1 cellular context compared by ENCODE assay signal in the genomic region with DNA sequence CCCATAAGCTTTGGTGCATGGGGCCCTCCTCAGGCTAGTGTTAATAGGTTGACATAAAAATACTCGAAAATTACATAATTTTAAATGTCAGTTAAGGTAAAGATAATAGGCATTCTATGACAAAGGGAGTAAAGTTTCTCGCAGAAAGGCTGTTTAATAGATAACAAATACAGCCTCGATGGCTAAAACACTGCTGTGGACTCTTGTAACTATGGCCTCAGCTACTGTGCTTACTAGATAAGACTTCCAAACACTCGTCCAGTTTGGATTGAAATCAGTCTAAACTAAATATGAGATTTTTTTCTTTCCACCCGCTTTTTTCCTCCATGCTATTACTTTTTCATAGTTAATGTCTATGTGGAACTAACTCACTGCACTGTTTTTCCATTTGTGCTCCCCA.
TF ChIP-seq lines count a peak whose summit lies in the region.

No MANE protein-coding gene starts in this region.

TF ChIP-seq in GM23338, 12 proteins besides CTCF, POLR2A, EP300 and RAD21 (continued from another document):
- TF ChIP-seq, protein P1, sequence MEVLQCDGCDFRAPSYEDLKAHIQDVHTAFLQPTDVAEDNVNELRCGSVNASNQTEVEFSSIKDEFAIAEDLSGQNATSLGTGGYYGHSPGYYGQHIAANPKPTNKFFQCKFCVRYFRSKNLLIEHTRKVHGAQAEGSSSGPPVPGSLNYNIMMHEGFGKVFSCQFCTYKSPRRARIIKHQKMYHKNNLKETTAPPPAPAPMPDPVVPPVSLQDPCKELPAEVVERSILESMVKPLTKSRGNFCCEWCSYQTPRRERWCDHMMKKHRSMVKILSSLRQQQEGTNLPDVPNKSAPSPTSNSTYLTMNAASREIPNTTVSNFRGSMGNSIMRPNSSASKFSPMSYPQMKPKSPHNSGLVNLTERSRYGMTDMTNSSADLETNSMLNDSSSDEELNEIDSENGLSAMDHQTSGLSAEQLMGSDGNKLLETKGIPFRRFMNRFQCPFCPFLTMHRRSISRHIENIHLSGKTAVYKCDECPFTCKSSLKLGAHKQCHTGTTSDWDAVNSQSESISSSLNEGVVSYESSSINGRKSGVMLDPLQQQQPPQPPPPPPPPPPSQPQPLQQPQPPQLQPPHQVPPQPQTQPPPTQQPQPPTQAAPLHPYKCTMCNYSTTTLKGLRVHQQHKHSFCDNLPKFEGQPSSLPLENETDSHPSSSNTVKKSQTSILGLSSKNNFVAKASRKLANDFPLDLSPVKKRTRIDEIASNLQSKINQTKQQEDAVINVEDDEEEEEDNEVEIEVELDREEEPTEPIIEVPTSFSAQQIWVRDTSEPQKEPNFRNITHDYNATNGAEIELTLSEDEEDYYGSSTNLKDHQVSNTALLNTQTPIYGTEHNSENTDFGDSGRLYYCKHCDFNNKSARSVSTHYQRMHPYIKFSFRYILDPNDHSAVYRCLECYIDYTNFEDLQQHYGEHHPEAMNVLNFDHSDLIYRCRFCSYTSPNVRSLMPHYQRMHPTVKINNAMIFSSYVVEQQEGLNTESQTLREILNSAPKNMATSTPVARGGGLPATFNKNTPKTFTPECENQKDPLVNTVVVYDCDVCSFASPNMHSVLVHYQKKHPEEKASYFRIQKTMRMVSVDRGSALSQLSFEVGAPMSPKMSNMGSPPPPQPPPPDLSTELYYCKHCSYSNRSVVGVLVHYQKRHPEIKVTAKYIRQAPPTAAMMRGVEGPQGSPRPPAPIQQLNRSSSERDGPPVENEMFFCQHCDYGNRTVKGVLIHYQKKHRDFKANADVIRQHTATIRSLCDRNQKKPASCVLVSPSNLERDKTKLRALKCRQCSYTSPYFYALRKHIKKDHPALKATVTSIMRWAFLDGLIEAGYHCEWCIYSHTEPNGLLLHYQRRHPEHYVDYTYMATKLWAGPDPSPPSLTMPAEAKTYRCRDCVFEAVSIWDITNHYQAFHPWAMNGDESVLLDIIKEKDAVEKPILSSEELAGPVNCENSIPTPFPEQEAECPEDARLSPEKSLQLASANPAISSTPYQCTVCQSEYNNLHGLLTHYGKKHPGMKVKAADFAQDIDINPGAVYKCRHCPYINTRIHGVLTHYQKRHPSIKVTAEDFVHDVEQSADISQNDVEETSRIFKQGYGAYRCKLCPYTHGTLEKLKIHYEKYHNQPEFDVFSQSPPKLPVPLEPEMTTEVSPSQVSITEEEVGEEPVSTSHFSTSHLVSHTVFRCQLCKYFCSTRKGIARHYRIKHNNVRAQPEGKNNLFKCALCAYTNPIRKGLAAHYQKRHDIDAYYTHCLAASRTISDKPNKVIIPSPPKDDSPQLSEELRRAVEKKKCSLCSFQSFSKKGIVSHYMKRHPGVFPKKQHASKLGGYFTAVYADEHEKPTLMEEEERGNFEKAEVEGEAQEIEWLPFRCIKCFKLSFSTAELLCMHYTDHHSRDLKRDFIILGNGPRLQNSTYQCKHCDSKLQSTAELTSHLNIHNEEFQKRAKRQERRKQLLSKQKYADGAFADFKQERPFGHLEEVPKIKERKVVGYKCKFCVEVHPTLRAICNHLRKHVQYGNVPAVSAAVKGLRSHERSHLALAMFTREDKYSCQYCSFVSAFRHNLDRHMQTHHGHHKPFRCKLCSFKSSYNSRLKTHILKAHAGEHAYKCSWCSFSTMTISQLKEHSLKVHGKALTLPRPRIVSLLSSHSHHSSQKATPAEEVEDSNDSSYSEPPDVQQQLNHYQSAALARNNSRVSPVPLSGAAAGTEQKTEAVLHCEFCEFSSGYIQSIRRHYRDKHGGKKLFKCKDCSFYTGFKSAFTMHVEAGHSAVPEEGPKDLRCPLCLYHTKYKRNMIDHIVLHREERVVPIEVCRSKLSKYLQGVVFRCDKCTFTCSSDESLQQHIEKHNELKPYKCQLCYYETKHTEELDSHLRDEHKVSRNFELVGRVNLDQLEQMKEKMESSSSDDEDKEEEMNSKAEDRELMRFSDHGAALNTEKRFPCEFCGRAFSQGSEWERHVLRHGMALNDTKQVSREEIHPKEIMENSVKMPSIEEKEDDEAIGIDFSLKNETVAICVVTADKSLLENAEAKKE (CRISPR knock-in tag; IDR thresholded peaks at IDR 0.05), result no peak
- TF ChIP-seq, protein P2, sequence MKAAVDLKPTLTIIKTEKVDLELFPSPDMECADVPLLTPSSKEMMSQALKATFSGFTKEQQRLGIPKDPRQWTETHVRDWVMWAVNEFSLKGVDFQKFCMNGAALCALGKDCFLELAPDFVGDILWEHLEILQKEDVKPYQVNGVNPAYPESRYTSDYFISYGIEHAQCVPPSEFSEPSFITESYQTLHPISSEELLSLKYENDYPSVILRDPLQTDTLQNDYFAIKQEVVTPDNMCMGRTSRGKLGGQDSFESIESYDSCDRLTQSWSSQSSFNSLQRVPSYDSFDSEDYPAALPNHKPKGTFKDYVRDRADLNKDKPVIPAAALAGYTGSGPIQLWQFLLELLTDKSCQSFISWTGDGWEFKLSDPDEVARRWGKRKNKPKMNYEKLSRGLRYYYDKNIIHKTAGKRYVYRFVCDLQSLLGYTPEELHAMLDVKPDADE (IDR thresholded peaks at IDR 0.05), result no peak
- no peak for TF ChIP-seq NANOG (IDR thresholded peaks at IDR 0.05; ENCODE audit: borderline replicate concordance)
- TF ChIP-seq ZNF114 (CRISPR knock-in tag; IDR thresholded peaks at IDR 0.05), result no peak
- no peak for TF ChIP-seq EZH2phosphoT487 (IDR thresholded peaks at IDR 0.05; ENCODE audit: unreplicated experiment)
